ENCODE assay signal across 14 cellular contexts in the genomic region with DNA sequence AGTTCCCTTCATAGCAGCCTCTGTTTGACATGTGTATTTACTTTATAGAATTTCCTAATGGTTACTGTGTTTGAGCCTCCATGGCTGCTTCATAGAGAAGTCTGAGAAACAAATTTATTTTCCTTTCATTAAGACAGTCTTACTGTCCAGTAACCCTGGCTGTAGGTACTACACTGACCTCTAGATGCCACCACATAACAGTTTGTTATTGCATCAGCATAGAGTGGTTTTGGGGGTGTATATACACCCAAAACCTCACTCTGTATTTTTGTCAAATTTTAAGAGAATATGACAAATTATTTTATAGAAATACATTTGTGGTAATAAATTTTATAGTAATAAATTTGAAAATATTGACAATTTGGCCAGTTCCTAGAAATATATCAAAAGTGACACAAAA. TPM values are rescaled to one million over a fixed set of nuclear protein-coding genes. Genes with fewer than 3 reads are reported as not detected.
DNase-seq lines count a peak whose midpoint lies in the region; ATAC-seq and TF ChIP-seq lines count a peak whose summit lies in the region.
"Had no signal": no experiment of that assay in that cellular context is flagged by ENCODE, and none has a peak within 500 bp of the region (broad histone marks: within the 10 kb centered on the region; RNA-seq: fewer than 3 reads in every experiment).

No MANE protein-coding gene starts in this region.

- H3K9me3 ChIP-seq in DND-41 (ENCODE audit: insufficient read depth, low read length, severe bottlenecking), result peaks cover 17% of the 10 kb centered on the region
- no peaks in the 10 kb centered on the region for H3K9me3 ChIP-seq in lower lobe of right lung
- H3K9me3 ChIP-seq in WERI-Rb-1 (ENCODE audit: severe bottlenecking), result no peaks in the 10 kb centered on the region
- H3K9me3 ChIP-seq in Karpas-422 (ENCODE audit: low read length), result peaks cover 8% of the 10 kb centered on the region; the same call in 1 of the 2 replicates

- H4K20me1 ChIP-seq in DND-41 (ENCODE audit: insufficient read depth, low read length), result no peaks in the 10 kb centered on the region
- no peaks in the 10 kb centered on the region for H4K20me1 ChIP-seq in Karpas-422 (ENCODE audit: insufficient read depth, low read depth, low read length)

- no peak for DNase-seq in DND-41
- DNase-seq in astrocyte of the cerebellum (ENCODE audit: low read depth), result no peak
- DNase-seq in lower lobe of right lung, result no peak
- DNase-seq in WERI-Rb-1, result no peak
- DNase-seq in GM13976 (ENCODE audit: low spot score), result no peak
- DNase-seq in Karpas-422, result no peak
- DNase-seq: amygdala; EL; KG1; NCI-H446 treated with DMSO at 0.1 percent for 48 hours; occipital lobe; stimulated activated CD4-positive, alpha-beta T cell treated with anti-CD3 and anti-CD28 coated beads, Interleukin-4, amount 100 ng/mL, for 1 hour had no signal

- no peaks in the 10 kb centered on the region for H3K27me3 ChIP-seq in DND-41 (ENCODE audit: insufficient read depth, low read length, poor library complexity)
- H3K27me3 ChIP-seq in lower lobe of right lung (ENCODE audit: low read depth), result no peaks in the 10 kb centered on the region
- H3K27me3 ChIP-seq in WERI-Rb-1 (ENCODE audit: insufficient read depth, low read depth, severe bottlenecking), result no peaks in the 10 kb centered on the region
- no peaks in the 10 kb centered on the region for H3K27me3 ChIP-seq in Karpas-422 (ENCODE audit: low read length)

- H3K79me2 ChIP-seq in DND-41 (ENCODE audit: insufficient read depth, low read length) (no peaks in the 10 kb centered on the region), Karpas-422 (ENCODE audit: low read length) (no peaks in the 10 kb centered on the region)

- no peak overlapping the region for H3K4me3 ChIP-seq in DND-41 (ENCODE audit: low read depth in 1 of 2, low read length in 2 of 2)
- H3K4me3 ChIP-seq in astrocyte of the cerebellum (ENCODE audit: low read depth, low read length), result no peak overlapping the region
- H3K4me3 ChIP-seq in lower lobe of right lung, result no peak overlapping the region
- H3K4me3 ChIP-seq in WERI-Rb-1 (ENCODE audit: low read depth, low read length), result no peak overlapping the region
- H3K4me3 ChIP-seq in Karpas-422 (ENCODE audit: low read length), result no peak overlapping the region

- H3K36me3 ChIP-seq in DND-41 (ENCODE audit: insufficient read depth, low read length), result peaks cover 36% of the 10 kb centered on the region
- H3K36me3 ChIP-seq in lower lobe of right lung, result peaks cover 17% of the 10 kb centered on the region
- no peaks in the 10 kb centered on the region for H3K36me3 ChIP-seq in WERI-Rb-1
- H3K36me3 ChIP-seq in Karpas-422 (ENCODE audit: insufficient read depth, low read length), result 0 out of 2 replicates have a peak, but pooled peaks cover 5% of the 10 kb centered on the region

- in situ Hi-C loops in astrocyte of the cerebellum (cut with HindIII; ENCODE audit: low sequenced_read_pairs) (no loop called here), GM13976 (cut with MboI; ENCODE audit: low sequenced_read_pairs, unreplicated experiment) (no loop called here)

- H3K9me2 ChIP-seq in Karpas-422 (replicated peaks; ENCODE audit: insufficient read depth, low read length), result no peaks in the 10 kb centered on the region

- H3K4me1 ChIP-seq in DND-41 (ENCODE audit: insufficient read depth, low read length), result no peaks in the 10 kb centered on the region
- H3K4me1 ChIP-seq in lower lobe of right lung, result no peaks in the 10 kb centered on the region
- no peaks in the 10 kb centered on the region for H3K4me1 ChIP-seq in Karpas-422 (ENCODE audit: low read length)

- H3K4me2 ChIP-seq in DND-41 (ENCODE audit: insufficient read depth, low read length), result no peak overlapping the region
- no peak overlapping the region for H3K4me2 ChIP-seq in Karpas-422 (ENCODE audit: low read depth, low read length, poor library complexity, severe bottlenecking)

- no peak overlapping the region for H3K9ac ChIP-seq in DND-41 (ENCODE audit: low read depth, low read length)
- H3K9ac ChIP-seq in Karpas-422 (ENCODE audit: low read length), result no peak overlapping the region

- no peak overlapping the region for H3K27ac ChIP-seq in DND-41 (ENCODE audit: low read length)
- H3K27ac ChIP-seq in lower lobe of right lung, result no peak overlapping the region
- H3K27ac ChIP-seq in WERI-Rb-1, result no peak overlapping the region
- H3K27ac ChIP-seq in Karpas-422 (ENCODE audit: low read length), result no peak overlapping the region
- H3K27ac ChIP-seq: epithelial cell of prostate had no signal

- TF ChIP-seq CTCF in DND-41 (IDR thresholded peaks at IDR 0.05; ENCODE audit: borderline replicate concordance, extremely low read depth, low read length, poor library complexity, severe bottlenecking), result peak; percentile 9
- TF ChIP-seq CTCF in LNCAP (IDR thresholded peaks at IDR 0.05), result peak; percentile 53
- peak; percentile 21 for TF ChIP-seq CTCF in astrocyte of the cerebellum (IDR thresholded peaks at IDR 0.05; ENCODE audit: low read depth, low read length, missing control alignments)
- TF ChIP-seq CTCF in lower lobe of right lung (IDR thresholded peaks at IDR 0.05), result peak; percentile 8
- no peak for TF ChIP-seq CTCF in WERI-Rb-1 (IDR thresholded peaks at IDR 0.05; ENCODE audit: low read depth, low read length)
- TF ChIP-seq CTCF in GM13976 (IDR thresholded peaks at IDR 0.05; ENCODE audit: borderline replicate concordance, control extremely low read depth, extremely low read depth, insufficient read depth, missing control alignments), result no peak

- intact Hi-C loops in lower lobe of right lung (cut with DNase I), result no loop called here

- no peak for ATAC-seq in DND-41 (ENCODE audit: insufficient read depth, low read depth)
- no peak for ATAC-seq in lower lobe of right lung

- H2AFZ ChIP-seq in DND-41 (ENCODE audit: low read depth, low read length), result no peak overlapping the region
- no peak overlapping the region for H2AFZ ChIP-seq in Karpas-422 (ENCODE audit: low read length)

RNA-seq across cellular contexts. Expression of a gene that starts 57.3 kb away (rescaled TPM):
- total RNA-seq in lower lobe of right lung, result 35.6 TPM
- 17.5 and 24.4 TPM in 2 replicates for total RNA-seq in Karpas-422 (2014; rRNA removed; shearing (Covaris generic); ENCODE audit: low replicate concordance)

Comparison
In these comparisons a context has a peak if more than half of its experiments do, and no peak if none do; other contexts are left out.
1. CTCF ChIP-seq: peak in DND-41 (single experiment), LNCAP (single experiment), astrocyte of the cerebellum (single experiment) and lower lobe of right lung (single experiment); none in WERI-Rb-1 (single experiment) and GM13976 (single experiment).